ENCODE assay signal across 15 cellular contexts in genomic region chr12:26719852-26720251, GRCh38.
A peak's percentile ranks its signal among the peaks of the same experiment; 100 is the strongest.
DNase-seq lines count a peak whose midpoint lies in the region; ATAC-seq and TF ChIP-seq lines count a peak whose summit lies in the region.
"Had no signal": no experiment of that assay in that cellular context is flagged by ENCODE, and none has a peak within 500 bp of the region (broad histone marks: within the 10 kb centered on the region; RNA-seq: fewer than 3 reads in every experiment).

No MANE protein-coding gene starts in this region.

- no TSS peak for BruUV-seq in A673 (replicated peaks; lab: Mats Ljungman, UMichigan)

- H3F3A ChIP-seq in GM23248 (ENCODE audit: insufficient read depth): 0 out of 2 replicates have a peak, but pooled peaks cover 16% of the 10 kb centered on the region

- H3K4me2 ChIP-seq in GM23248 (ENCODE audit: unreplicated experiment): no peak overlapping the region

- no peak for DNase-seq in A673 (ENCODE audit: low spot score)
- DNase-seq in GM23248: peak; percentile 15
- no peak for DNase-seq in foreskin keratinocyte
- no peak for DNase-seq in stomach
- DNase-seq in NCI-H1105 (lab: John Stamatoyannopoulos, UW): no peak
- DNase-seq in epidermal melanocyte (ENCODE audit: insufficient read length, low spot score): no peak
- DNase-seq in stimulated activated naive CD8-positive, alpha-beta T cell treated with anti-CD3 and anti-CD28 coated beads, Interleukin-15, amount 100 ng/mL, for 72 hours: no peak
- DNase-seq: activated naive CD8-positive, alpha-beta T cell treated with anti-CD3 and anti-CD28 coated beads, Interleukin-2, amount 50 U/mL, for 24 hours; AML-193; dorsolateral prefrontal cortex; midbrain; NCI-H1092; NCI-H446 treated with DMSO at 0.1 percent for 48 hours; posterior cingulate gyrus had no signal

- H3K9me3 ChIP-seq in A673 (ENCODE audit: low read depth, low read length, poor library complexity, severe bottlenecking) (no peaks in the 10 kb centered on the region), GM23248 (ENCODE audit: low read depth) (no peaks in the 10 kb centered on the region), stomach (no peaks in the 10 kb centered on the region)

- no peaks in the 10 kb centered on the region for H3K79me2 ChIP-seq in GM23248 (ENCODE audit: insufficient read depth)

- H3K27me3 ChIP-seq in A673 (replicated peaks; ENCODE audit: insufficient read depth, low read depth, low read length, poor library complexity): no peaks in the 10 kb centered on the region
- no peaks in the 10 kb centered on the region for H3K27me3 ChIP-seq in GM23248 (replicated peaks; ENCODE audit: insufficient read depth)
- H3K27me3 ChIP-seq in foreskin keratinocyte: no peaks in the 10 kb centered on the region
- no peaks in the 10 kb centered on the region for H3K27me3 ChIP-seq in stomach
- H3K27me3 ChIP-seq: dorsolateral prefrontal cortex had no signal

- H3K4me3 Mint-ChIP-seq in stimulated activated naive CD8-positive, alpha-beta T cell treated with anti-CD3 and anti-CD28 coated beads, Interleukin-15, amount 100 ng/mL, for 72 hours: no peak overlapping the region
- H3K4me3 Mint-ChIP-seq: activated naive CD8-positive, alpha-beta T cell treated with anti-CD3 and anti-CD28 coated beads, Interleukin-2, amount 50 U/mL, for 24 hours had no signal

- H3K27ac ChIP-seq in A673 (ENCODE audit: low read depth, low read length, poor library complexity, severe bottlenecking): no peak overlapping the region
- H3K27ac ChIP-seq in GM23248: no peak overlapping the region
- H3K27ac ChIP-seq in foreskin keratinocyte: no peak overlapping the region
- H3K27ac ChIP-seq in stomach: no peak overlapping the region
- H3K27ac ChIP-seq: dorsolateral prefrontal cortex had no signal

- peak overlapping the region in 1 of 2 donors; percentile 16 for H3K27ac Mint-ChIP-seq in stimulated activated naive CD8-positive, alpha-beta T cell treated with anti-CD3 and anti-CD28 coated beads, Interleukin-15, amount 100 ng/mL, for 72 hours
- H3K27ac Mint-ChIP-seq: activated naive CD8-positive, alpha-beta T cell treated with anti-CD3 and anti-CD28 coated beads, Interleukin-2, amount 50 U/mL, for 24 hours had no signal

- H3K27me3 Mint-ChIP-seq in stimulated activated naive CD8-positive, alpha-beta T cell treated with anti-CD3 and anti-CD28 coated beads, Interleukin-15, amount 100 ng/mL, for 72 hours: no peaks in the 10 kb centered on the region
- H3K27me3 Mint-ChIP-seq: activated naive CD8-positive, alpha-beta T cell treated with anti-CD3 and anti-CD28 coated beads, Interleukin-2, amount 50 U/mL, for 24 hours had no signal

- H2AFZ ChIP-seq in GM23248: no peak overlapping the region

- no peak overlapping the region for H3K9ac ChIP-seq in GM23248

- no peak for TF ChIP-seq EP300 in stomach (IDR thresholded peaks at IDR 0.05)

- in situ Hi-C loops in GM23248 (cut with MboI): no loop called here

- no peaks in the 10 kb centered on the region for H3K36me3 ChIP-seq in A673 (ENCODE audit: insufficient read depth, low read length, poor library complexity, severe bottlenecking)
- no peaks in the 10 kb centered on the region for H3K36me3 ChIP-seq in GM23248 (ENCODE audit: low read depth)
- peaks cover 0 to 13% (median 7%) of the 10 kb centered on the region in 4 donors for H3K36me3 ChIP-seq in stomach

- CTCF ChIA-PET in A673 (lab: Charles Lee): interaction anchor here (1.1 kb wide), 1 partner anchor 18 kb away, joined by 3 read pairs; no protein-coding TSS in a partner anchor

- intact Hi-C loops in A673 (cut with micrococcal nuclease; ENCODE audit: unreplicated experiment): loop anchor here (5.0 kb wide), 1 partner anchor 112 kb away; the partner anchor contains the start of gene ITPR2
- intact Hi-C loops in stomach (cut with DNase I; ENCODE audit: low total_unique reads): no loop called here

- TF ChIP-seq POLR2A in stomach (IDR thresholded peaks at IDR 0.05): no peak

- peaks cover 27% of the 10 kb centered on the region for H3K4me1 ChIP-seq in A673 (ENCODE audit: insufficient read depth, low read length, poor library complexity, severe bottlenecking)
- peaks cover 13% of the 10 kb centered on the region for H3K4me1 ChIP-seq in GM23248 (ENCODE audit: insufficient read depth)
- H3K4me1 ChIP-seq in foreskin keratinocyte: peaks cover 14% of the 10 kb centered on the region
- peaks cover 0 to 18% (median 7%) of the 10 kb centered on the region in 4 donors for H3K4me1 ChIP-seq in stomach

- POLR2A ChIA-PET in A673 (lab: Charles Lee; ENCODE audit: low non-redundant PET): no interaction called here

- no peaks in the 10 kb centered on the region for H3K9me3 Mint-ChIP-seq in stimulated activated naive CD8-positive, alpha-beta T cell treated with anti-CD3 and anti-CD28 coated beads, Interleukin-15, amount 100 ng/mL, for 72 hours
- H3K9me3 Mint-ChIP-seq: activated naive CD8-positive, alpha-beta T cell treated with anti-CD3 and anti-CD28 coated beads, Interleukin-2, amount 50 U/mL, for 24 hours had no signal

- no peaks in the 10 kb centered on the region for H3K9me2 ChIP-seq in GM23248 (ENCODE audit: insufficient read depth)

- TF ChIP-seq CTCF in A673 (conservative IDR thresholded peaks at IDR 0.05; ENCODE audit: low read depth, low read length) (peak; percentile 18; the same call in 1 of the 2 replicates), WI38 (IDR thresholded peaks at IDR 0.05; ENCODE audit: low read depth, low read length) (0 out of 2 replicates have a peak, but pooled peaks have one; percentile 6), foreskin keratinocyte (conservative IDR thresholded peaks at IDR 0.05) (peak; percentile 31), stomach (IDR thresholded peaks at IDR 0.05) (no peak)

- 96 to 100% methylated on average over 1 of the region's 1 CpG for WGBS in GM23248 (ENCODE audit: low coverage in 1 of 2, low lambda C conversion rate in 2 of 2, missing lambda C conversion rate in 2 of 2), 2 experiments
- WGBS in stomach, 5 donors: 88 to 100% (median 98%) methylated on average over 1 of the region's 1 CpG

- H3K4me1 Mint-ChIP-seq in stimulated activated naive CD8-positive, alpha-beta T cell treated with anti-CD3 and anti-CD28 coated beads, Interleukin-15, amount 100 ng/mL, for 72 hours: peaks cover 28% of the 10 kb centered on the region

- H3K4me3 ChIP-seq in A673 (ENCODE audit: low read depth, low read length, poor library complexity, severe bottlenecking) (no peak overlapping the region), GM23248 (no peak overlapping the region), WI38 (ENCODE audit: low read depth, low read length) (no peak overlapping the region), stomach (no peak overlapping the region)
- H3K4me3 ChIP-seq: dorsolateral prefrontal cortex had no signal

- ATAC-seq in foreskin keratinocyte: peak; percentile 39
- ATAC-seq in stimulated activated naive CD8-positive, alpha-beta T cell treated with anti-CD3 and anti-CD28 coated beads, Interleukin-15, amount 100 ng/mL, for 72 hours: no peak
- ATAC-seq: activated naive CD8-positive, alpha-beta T cell treated with anti-CD3 and anti-CD28 coated beads, Interleukin-2, amount 50 U/mL, for 24 hours had no signal

- H4K20me1 ChIP-seq in GM23248 (ENCODE audit: insufficient read depth): no peaks in the 10 kb centered on the region

Comparison
In these comparisons a context has a peak if more than half of its experiments do, and no peak if none do; other contexts are left out.
1. CTCF ChIP-seq: peak in A673 (single experiment), WI38 (single experiment) and foreskin keratinocyte (single experiment); none in stomach (0 of 7).